Comparison of ENCODE assay signal across 12 cellular contexts in genomic region chr1:167105150-167105840, GRCh38. TPM values are rescaled to one million over a fixed set of nuclear protein-coding genes. Genes with fewer than 3 reads are reported as not detected.
DNase-seq lines count a peak whose midpoint lies in the region; ATAC-seq and TF ChIP-seq lines count a peak whose summit lies in the region.
"Had no signal": no experiment of that assay in that cellular context is flagged by ENCODE, and none has a peak within 500 bp of the region (broad histone marks: within the 10 kb centered on the region; RNA-seq: fewer than 3 reads in every experiment).

No MANE protein-coding gene starts in this region.

- H4K20me1 ChIP-seq in OCI-LY3 (ENCODE audit: insufficient read depth, low read length) (no peaks in the 10 kb centered on the region), hepatocyte (ENCODE audit: insufficient read depth, poor library complexity, severe bottlenecking) (no peaks in the 10 kb centered on the region)

- H3K27ac ChIP-seq in OCI-LY3 (ENCODE audit: low read length) (no peak overlapping the region), hepatocyte (no peak overlapping the region), RWPE1 (no peak overlapping the region)
- H3K27ac ChIP-seq: vagina had no signal

- H3K36me3 ChIP-seq in OCI-LY3 (replicated peaks; ENCODE audit: low read depth, low read length) (no peaks in the 10 kb centered on the region), hepatocyte (replicated peaks; ENCODE audit: insufficient read depth, low read depth) (no peaks in the 10 kb centered on the region)
- H3K36me3 ChIP-seq: vagina had no signal

- H3K4me2 ChIP-seq in OCI-LY3 (ENCODE audit: low read length): peak overlapping the region; percentile 81
- peak overlapping the region; percentile 56 for H3K4me2 ChIP-seq in hepatocyte

- no peaks in the 10 kb centered on the region for H3K36me3 Mint-ChIP-seq in progenitor cell of endocrine pancreas (ENCODE audit: insufficient read depth)

- no peaks in the 10 kb centered on the region for H3K9me2 ChIP-seq in hepatocyte (replicated peaks; ENCODE audit: insufficient read depth)

- H3K9me3 Mint-ChIP-seq in progenitor cell of endocrine pancreas (ENCODE audit: low read depth): no peaks in the 10 kb centered on the region

- ATAC-seq in GM21529 (IDR thresholded peaks at IDR 0.05; ENCODE audit: unreplicated experiment): peak; percentile 50
- ATAC-seq: activated CD4-positive, CD25-positive, alpha-beta regulatory T cell treated with anti-CD3 and anti-CD28 coated beads, Interleukin-2, amount 50 U/mL, for 24 hours had no signal

- H3K9ac ChIP-seq in OCI-LY3 (ENCODE audit: low read length): peak overlapping the region; percentile 36

- no peak overlapping the region for H3K27ac Mint-ChIP-seq in progenitor cell of endocrine pancreas

- H2AFZ ChIP-seq in OCI-LY3 (ENCODE audit: low read depth, low read length) (peak overlapping the region; percentile 85), hepatocyte (no peak overlapping the region)

- peaks cover 17% of the 10 kb centered on the region for H3K27me3 Mint-ChIP-seq in progenitor cell of endocrine pancreas

- POLR2A ChIA-PET in RWPE1 (lab: Yijun Ruan, JAX; ENCODE audit: low non-redundant PET): no interaction called here

- H3K27me3 ChIP-seq in OCI-LY3 (ENCODE audit: low read depth, low read length) (peaks cover 7% of the 10 kb centered on the region; the same call in 1 of the 2 replicates), hepatocyte (no peaks in the 10 kb centered on the region)
- H3K27me3 ChIP-seq: vagina had no signal

- peak; percentile 40 for TF ChIP-seq CTCF in OCI-LY3 (IDR thresholded peaks at IDR 0.05; ENCODE audit: low read depth, low read length)
- TF ChIP-seq CTCF in hepatocyte (IDR thresholded peaks at IDR 0.05; ENCODE audit: poor library complexity): no peak
- no peak for TF ChIP-seq CTCF in RWPE1 (conservative IDR thresholded peaks at IDR 0.05; ENCODE audit: low read depth)
- TF ChIP-seq CTCF in progenitor cell of endocrine pancreas (IDR thresholded peaks at IDR 0.05; ENCODE audit: unreplicated experiment): no peak

- DNase-seq in DMS153 (lab: John Stamatoyannopoulos, UW): peak; percentile 73
- no peak for DNase-seq in hepatocyte (ENCODE audit: low spot score)
- DNase-seq in NCI-H187 treated with DMSO at 0.1 percent for 48 hours (lab: John Stamatoyannopoulos, UW): no peak
- no peak for DNase-seq in RWPE1 (ENCODE audit: low spot score)
- DNase-seq in progenitor cell of endocrine pancreas (ENCODE audit: low spot score, unreplicated experiment): no peak
- no peak for DNase-seq in NCI-H1694 (lab: John Stamatoyannopoulos, UW)
- DNase-seq: NCI-H2107 had no signal

- 30% methylated on average over 9 of the region's 9 CpGs for WGBS in hepatocyte (ENCODE audit: low lambda C conversion rate, missing lambda C conversion rate)

- H3K4me1 Mint-ChIP-seq in progenitor cell of endocrine pancreas (ENCODE audit: low read depth): peaks cover 6% of the 10 kb centered on the region

- H3K4me3 Mint-ChIP-seq in progenitor cell of endocrine pancreas (ENCODE audit: low read depth): no peak overlapping the region

- H3K4me3 ChIP-seq in OCI-LY3 (ENCODE audit: low read length): peak overlapping the region; percentile 66
- no peak overlapping the region for H3K4me3 ChIP-seq in hepatocyte
- H3K4me3 ChIP-seq: vagina had no signal

- H3K79me2 ChIP-seq in OCI-LY3 (ENCODE audit: low read length) (no peaks in the 10 kb centered on the region), hepatocyte (no peaks in the 10 kb centered on the region)

- CTCF ChIA-PET in RWPE1 (lab: Yijun Ruan, JAX): no interaction called here

- H3K4me1 ChIP-seq in OCI-LY3 (ENCODE audit: low read length): peaks cover 32% of the 10 kb centered on the region
- peaks cover 8% of the 10 kb centered on the region for H3K4me1 ChIP-seq in hepatocyte (ENCODE audit: insufficient read depth)
- H3K4me1 ChIP-seq: vagina had no signal

- no peaks in the 10 kb centered on the region for H3K9me3 ChIP-seq in OCI-LY3 (ENCODE audit: insufficient read depth, low read length)
- H3K9me3 ChIP-seq in hepatocyte (ENCODE audit: low read depth): no peaks in the 10 kb centered on the region
- H3K9me3 ChIP-seq: vagina had no signal

RNA-seq across cellular contexts. Expression of gene STYXL2, which starts 11.4 kb away (rescaled TPM):
- total RNA-seq in hepatocyte: 0.07 and 0.20 TPM in 2 replicates
- 0.40 and 0.58 TPM in 2 replicates for polyA plus RNA-seq in hepatocyte
- 0.09 TPM in 1 of 2 replicates, not detected in the other for total RNA-seq in progenitor cell of endocrine pancreas
- total RNA-seq: Daoy, vagina had no signal

RNA-seq across cellular contexts. Expression of gene GPA33, which starts 15.1 kb away (rescaled TPM):
- total RNA-seq in hepatocyte (5.8 and 7.2 TPM in 2 replicates), progenitor cell of endocrine pancreas (not detected in 2 replicates)
- 1.5 and 3.9 TPM in 2 replicates for polyA plus RNA-seq in hepatocyte
- total RNA-seq: Daoy had no signal
